ENCODE assay signal across 2 cellular contexts in genomic region chr9:6055213-6055612, GRCh38.
TF ChIP-seq lines count a peak whose summit lies in the region.

No MANE protein-coding gene starts in this region.

TF ChIP-seq in SK-N-SH, 30 proteins besides CTCF, POLR2A, EP300 and RAD21:
- TF ChIP-seq SMC3 (IDR thresholded peaks at IDR 0.05; ENCODE audit: low read depth, low read length) = peak; percentile 68
- no peak for TF ChIP-seq FOXM1 (IDR thresholded peaks at IDR 0.05; ENCODE audit: low read depth)
- TF ChIP-seq RXRA (IDR thresholded peaks at IDR 0.05; ENCODE audit: borderline replicate concordance, low read depth) = no peak
- no peak for TF ChIP-seq FOSL2 (IDR thresholded peaks at IDR 0.05; ENCODE audit: borderline replicate concordance, low read depth)
- no peak for TF ChIP-seq RCOR1 (IDR thresholded peaks at IDR 0.05; ENCODE audit: low read length)
- no peak for TF ChIP-seq GATA2 (CRISPR knock-in tag; IDR thresholded peaks at IDR 0.05)
- TF ChIP-seq NFIC (IDR thresholded peaks at IDR 0.05; ENCODE audit: borderline replicate concordance) = no peak
TF ChIP-seq in SK-N-SH: peak in this region for 1.

TF ChIP-seq in H1, 55 proteins besides CTCF, POLR2A, EP300 and RAD21:
- TF ChIP-seq TCF12 (IDR thresholded peaks at IDR 0.05; ENCODE audit: low read depth, low read length) = no peak
- TF ChIP-seq SP2 (IDR thresholded peaks at IDR 0.05; ENCODE audit: low read length) = no peak
- no peak for TF ChIP-seq CBX8 (IDR thresholded peaks at IDR 0.05; ENCODE audit: borderline replicate concordance, low read depth, low read length)
- TF ChIP-seq CEBPB (IDR thresholded peaks at IDR 0.05; ENCODE audit: low read depth, low read length) = peak; percentile 49; the same call in 1 of the 2 replicates
- TF ChIP-seq PHF8 (conservative IDR thresholded peaks at IDR 0.05; ENCODE audit: low read depth, low read length) = no peak
- TF ChIP-seq SRF (IDR thresholded peaks at IDR 0.05; ENCODE audit: low read depth, low read length) = no peak
- TF ChIP-seq MAFK (IDR thresholded peaks at IDR 0.05; ENCODE audit: low read depth, low read length) = peak; percentile 30; the same call in 1 of the 2 replicates
TF ChIP-seq in H1: peak in this region for 2.
